ENCODE assay signal across 27 cellular contexts in the genomic region with DNA sequence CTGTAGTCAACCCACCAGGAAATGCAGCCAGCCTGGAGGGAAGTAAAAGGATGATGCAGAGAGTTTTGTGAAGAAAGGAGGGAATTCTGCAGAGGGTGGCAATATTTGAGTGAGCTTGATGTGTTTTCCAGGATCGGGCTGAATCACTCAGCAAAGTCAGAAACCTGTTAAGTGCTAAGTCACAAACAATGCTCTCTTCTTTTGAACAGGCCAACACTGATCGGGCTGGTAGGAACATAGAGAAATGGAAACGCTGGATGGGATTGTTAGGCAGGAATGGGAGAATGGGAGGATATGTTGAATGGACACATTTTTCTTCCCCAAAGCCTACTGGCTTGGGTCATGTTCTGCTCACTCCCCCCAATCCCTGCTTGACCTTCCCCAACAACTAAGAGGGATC. TPM values are rescaled to one million over a fixed set of nuclear protein-coding genes. Genes with fewer than 3 reads are reported as not detected.
"Had no signal": no experiment of that assay in that cellular context is flagged by ENCODE, and none has a peak within 500 bp of the region (broad histone marks: within the 10 kb centered on the region; RNA-seq: fewer than 3 reads in every experiment).

No MANE protein-coding gene starts in this region.

- H3K27ac ChIP-seq: brain microvascular endothelial cell had no signal

- H3K4me3 Mint-ChIP-seq: activated B cell treated with CpG ODN at 0.5 μM for 24 hours; activated CD4-positive, alpha-beta memory T cell treated with anti-CD3 and anti-CD28 coated beads, Interleukin-2, amount 10 ng/mL, durations not matched to agents 7 days and 5 days; activated naive CD4-positive, alpha-beta T cell treated with anti-CD3 and anti-CD28 coated beads, Interleukin-2, amount 10 ng/mL, durations not matched to agents 7 days and 5 days; activated naive CD8-positive, alpha-beta T cell treated with anti-CD3 and anti-CD28 coated beads for 36 hours; activated T-cell treated with anti-CD3 and anti-CD28 coated beads, Interleukin-2, amount 50 U/mL, for 72 hours; IgD-negative memory B cell; T-helper 17 cell had no signal

- H3K27me3 Mint-ChIP-seq: activated CD4-positive, alpha-beta memory T cell treated with anti-CD3 and anti-CD28 coated beads, Interleukin-2, amount 10 ng/mL, durations not matched to agents 7 days and 5 days had no signal

- H3K27ac Mint-ChIP-seq: activated B cell treated with CpG ODN at 0.5 μM for 24 hours; activated CD4-positive, alpha-beta memory T cell treated with anti-CD3 and anti-CD28 coated beads, Interleukin-2, amount 10 ng/mL, durations not matched to agents 7 days and 5 days; activated naive CD4-positive, alpha-beta T cell treated with anti-CD3 and anti-CD28 coated beads, Interleukin-2, amount 10 ng/mL, durations not matched to agents 7 days and 5 days; activated naive CD8-positive, alpha-beta T cell treated with anti-CD3 and anti-CD28 coated beads for 36 hours; activated T-cell treated with anti-CD3 and anti-CD28 coated beads, Interleukin-2, amount 50 U/mL, for 72 hours; activated T-helper 2 cell treated with anti-CD3 and anti-CD28 coated beads, Interferon-gamma antibody, Interleukin-2, Interleukin-4, amounts not matched to agents 10 μg/mL and 5 μg/mL and 100 μg/mL, durations not matched to agents 14 hours and 24 hours and 36 hours; IgD-negative memory B cell; T-helper 17 cell had no signal

- H3K36me3 ChIP-seq: brain microvascular endothelial cell had no signal

- H3K36me3 Mint-ChIP-seq: activated naive CD4-positive, alpha-beta T cell treated with anti-CD3 and anti-CD28 coated beads, Interleukin-2, amount 10 ng/mL, durations not matched to agents 7 days and 5 days; activated naive CD8-positive, alpha-beta T cell treated with anti-CD3 and anti-CD28 coated beads for 36 hours; IgD-negative memory B cell had no signal

- H3K27me3 ChIP-seq: brain microvascular endothelial cell had no signal

- H3K4me1 Mint-ChIP-seq: activated CD4-positive, alpha-beta memory T cell treated with anti-CD3 and anti-CD28 coated beads, Interleukin-2, amount 10 ng/mL, durations not matched to agents 7 days and 5 days; activated naive CD4-positive, alpha-beta T cell treated with anti-CD3 and anti-CD28 coated beads, Interleukin-2, amount 10 ng/mL, durations not matched to agents 7 days and 5 days; activated naive CD8-positive, alpha-beta T cell treated with anti-CD3 and anti-CD28 coated beads for 36 hours had no signal

- DNase-seq: activated B cell treated with CpG ODN at 0.5 μM for 24 hours; activated CD4-positive, alpha-beta memory T cell treated with anti-CD3 and anti-CD28 coated beads, Interleukin-2, amount 10 ng/mL, durations not matched to agents 7 days and 5 days; activated CD4-positive, alpha-beta T cell treated with anti-CD3 and anti-CD28 coated beads for 1 hour; activated CD4-positive, alpha-beta T cell treated with anti-CD3 and anti-CD28 coated beads, Interleukin-2, amount 50 U/mL, for 1 hour; activated gamma-delta T cell treated with Interleukin-2 at 50 U/mL for 16 hours; activated naive CD4-positive, alpha-beta T cell treated with anti-CD3 and anti-CD28 coated beads, Interleukin-2, amount 10 ng/mL, durations not matched to agents 7 days and 5 days; activated naive CD8-positive, alpha-beta T cell treated with anti-CD3 and anti-CD28 coated beads for 36 hours; activated T-cell treated with anti-CD3 and anti-CD28 coated beads, Interleukin-2, amount 50 U/mL, for 72 hours; brain microvascular endothelial cell; caudate nucleus; KG1; NCI-H1048; NCI-H1417; NCI-H1930; NCI-H2107; NCI-H345; NCI-H510A; NCI-H526 treated with DMSO at 0.1 percent for 48 hours; NCI-H82; NK-92 treated with Interleukin-12 subunit alpha and Interleukin-12 subunit beta, amount 100 ng/mL, for 24 hours; OCI-M1; SHP77; T-helper 17 cell; T-helper 9 cell had no signal

- H3K9me3 Mint-ChIP-seq: activated B cell treated with CpG ODN at 0.5 μM for 24 hours; activated CD4-positive, alpha-beta memory T cell treated with anti-CD3 and anti-CD28 coated beads, Interleukin-2, amount 10 ng/mL, durations not matched to agents 7 days and 5 days; activated naive CD4-positive, alpha-beta T cell treated with anti-CD3 and anti-CD28 coated beads, Interleukin-2, amount 10 ng/mL, durations not matched to agents 7 days and 5 days; activated naive CD8-positive, alpha-beta T cell treated with anti-CD3 and anti-CD28 coated beads for 36 hours; activated T-cell treated with anti-CD3 and anti-CD28 coated beads, Interleukin-2, amount 50 U/mL, for 72 hours; activated T-helper 2 cell treated with anti-CD3 and anti-CD28 coated beads, Interferon-gamma antibody, Interleukin-2, Interleukin-4, amounts not matched to agents 10 μg/mL and 5 μg/mL and 100 μg/mL, durations not matched to agents 14 hours and 24 hours and 36 hours; IgD-negative memory B cell had no signal

RNA-seq across cellular contexts. Expression of a gene that starts 36.6 kb away (rescaled TPM):
- total RNA-seq: activated CD4-positive, alpha-beta memory T cell treated with anti-CD3 and anti-CD28 coated beads, Interleukin-2, amount 10 ng/mL, durations not matched to agents 7 days and 5 days; activated CD8-positive, alpha-beta memory T cell treated with anti-CD3 and anti-CD28 coated beads for 36 hours; activated naive CD8-positive, alpha-beta T cell treated with anti-CD3 and anti-CD28 coated beads for 36 hours; activated T-cell treated with anti-CD3 and anti-CD28 coated beads, Interleukin-2, amount 50 U/mL, for 72 hours; T-helper 17 cell had no signal
